ENCODE assay signal across 9 cellular contexts in genomic region chr12:795305-795704, GRCh38. TPM values are rescaled to one million over a fixed set of nuclear protein-coding genes. Genes with fewer than 3 reads are reported as not detected.
A peak's percentile ranks its signal among the peaks of the same experiment; 100 is the strongest.
DNase-seq lines count a peak whose midpoint lies in the region; ATAC-seq and TF ChIP-seq lines count a peak whose summit lies in the region.
"Had no signal": no experiment of that assay in that cellular context is flagged by ENCODE, and none has a peak within 500 bp of the region (broad histone marks: within the 10 kb centered on the region; RNA-seq: fewer than 3 reads in every experiment).

No MANE protein-coding gene starts in this region.

- H3K9me3 ChIP-seq in body of pancreas (no peaks in the 10 kb centered on the region), lower lobe of right lung (no peaks in the 10 kb centered on the region)

- TF ChIP-seq POLR2A in body of pancreas (IDR thresholded peaks at IDR 0.05): no peak

- peak overlapping the region; percentile 94 for H3K27ac Mint-ChIP-seq in activated CD4-positive, alpha-beta T cell treated with anti-CD3 and anti-CD28 coated beads, Interleukin-2, amount 10 ng/mL, durations not matched to agents 24 days and 14 days

- peak overlapping the region; percentile 68 for H3K4me3 Mint-ChIP-seq in activated CD4-positive, alpha-beta T cell treated with anti-CD3 and anti-CD28 coated beads, Interleukin-2, amount 10 ng/mL, durations not matched to agents 24 days and 14 days

- peaks cover 58% of the 10 kb centered on the region for H3K4me1 Mint-ChIP-seq in activated CD4-positive, alpha-beta T cell treated with anti-CD3 and anti-CD28 coated beads, Interleukin-2, amount 10 ng/mL, durations not matched to agents 24 days and 14 days

- intact Hi-C loops in activated CD4-positive, alpha-beta T cell treated with anti-CD3 and anti-CD28 coated beads, Interleukin-2, amount 10 ng/mL, durations not matched to agents 24 days and 14 days (cut with micrococcal nuclease): loop anchor here (1.0 to 2.0 kb wide), 7 partner anchors 15 to 126 kb away; partner anchors contain the start of gene WNK1
- intact Hi-C loops in body of pancreas (cut with DNase I) (no loop called here), lower lobe of right lung (cut with DNase I) (no loop called here)

- H3K9me3 Mint-ChIP-seq in activated CD4-positive, alpha-beta T cell treated with anti-CD3 and anti-CD28 coated beads, Interleukin-2, amount 10 ng/mL, durations not matched to agents 24 days and 14 days: peaks cover 4% of the 10 kb centered on the region

- WGBS in body of pancreas, 2 donors: 75 to 82% methylated on average over 4 of the region's 4 CpGs

- H3K4me3 ChIP-seq in Jurkat, Clone E6-1 (ENCODE audit: low read length): no peak overlapping the region; the same call in 1 of the 2 replicates
- H3K4me3 ChIP-seq in body of pancreas (no peak overlapping the region), lower lobe of right lung (no peak overlapping the region)

- H3K27me3 ChIP-seq in body of pancreas: no peaks in the 10 kb centered on the region
- H3K27me3 ChIP-seq in lower lobe of right lung (ENCODE audit: low read depth): no peaks in the 10 kb centered on the region

- ATAC-seq in GM19395 (IDR thresholded peaks at IDR 0.05; ENCODE audit: unreplicated experiment) (no peak), body of pancreas (no peak), lower lobe of right lung (no peak)

- DNase-seq in Jurkat, Clone E6-1 (ENCODE audit: low read depth, low spot score): peak; percentile 95
- peak; percentile 78 for DNase-seq in activated CD4-positive, alpha-beta T cell treated with anti-CD3 and anti-CD28 coated beads, Interleukin-2, amount 10 ng/mL, durations not matched to agents 24 days and 14 days
- DNase-seq in dermis blood vessel endothelial cell (peak; percentile 47), body of pancreas (no peak), lower lobe of right lung (no peak), COLO668 (lab: John Stamatoyannopoulos, UW; ENCODE audit: unreplicated experiment) (no peak)
- DNase-seq in stimulated activated CD8-positive, alpha-beta memory T cell treated with anti-CD3 and anti-CD28 coated beads, Interleukin-15, amount 100 ng/mL, for 4 hours (ENCODE audit: low read depth in 2 of 2): peak; percentile 21 to 64
- DNase-seq: NCI-H1930 had no signal

- H3K36me3 ChIP-seq in body of pancreas (replicated peaks in 1 of 2; ENCODE audit: insufficient read depth in 1 of 2, low read depth in 2 of 2) (no peaks in the 10 kb centered on the region), lower lobe of right lung (no peaks in the 10 kb centered on the region)

- no peak overlapping the region for H3K27ac ChIP-seq in body of pancreas
- no peak overlapping the region for H3K27ac ChIP-seq in lower lobe of right lung

- H3K27me3 Mint-ChIP-seq in activated CD4-positive, alpha-beta T cell treated with anti-CD3 and anti-CD28 coated beads, Interleukin-2, amount 10 ng/mL, durations not matched to agents 24 days and 14 days: no peaks in the 10 kb centered on the region

- TF ChIP-seq CTCF in body of pancreas (IDR thresholded peaks at IDR 0.05): no peak
- TF ChIP-seq CTCF in lower lobe of right lung (IDR thresholded peaks at IDR 0.05): no peak

- H3K4me1 ChIP-seq in body of pancreas (peaks cover 7% of the 10 kb centered on the region), lower lobe of right lung (peaks cover 27% of the 10 kb centered on the region)

- H3K36me3 Mint-ChIP-seq in activated CD4-positive, alpha-beta T cell treated with anti-CD3 and anti-CD28 coated beads, Interleukin-2, amount 10 ng/mL, durations not matched to agents 24 days and 14 days (ENCODE audit: low read depth): peaks cover 29% of the 10 kb centered on the region

RNA-seq across cellular contexts. Expression of gene WNK1, which starts 42.9 kb away (rescaled TPM):
- polyA plus RNA-seq in Jurkat, Clone E6-1 (2012; ENCODE audit: insufficient read depth, insufficient read length): 61.1 TPM
- 156 TPM in 2 replicates for total RNA-seq in activated CD4-positive, alpha-beta T cell treated with anti-CD3 and anti-CD28 coated beads, Interleukin-2, amount 10 ng/mL, durations not matched to agents 24 days and 14 days
- total RNA-seq in dermis blood vessel endothelial cell (74.4 and 190 TPM in 2 replicates), body of pancreas (10 to 100 TPM; 56.6 to 96.6 TPM), lower lobe of right lung (206 TPM)

Comparison
In these comparisons a context has a peak if more than half of its experiments do, and no peak if none do; other contexts are left out.
1. DNase-seq: peak in Jurkat, Clone E6-1 (single experiment), activated CD4-positive, alpha-beta T cell treated with anti-CD3 and anti-CD28 coated beads, Interleukin-2, amount 10 ng/mL, durations not matched to agents 24 days and 14 days (single experiment), dermis blood vessel endothelial cell (single experiment) and stimulated activated CD8-positive, alpha-beta memory T cell treated with anti-CD3 and anti-CD28 coated beads, Interleukin-15, amount 100 ng/mL, for 4 hours (2 of 2); none in body of pancreas (0 of 4), lower lobe of right lung (single experiment) and COLO668 (single experiment).